Comparison of ENCODE assay signal across 8 cellular contexts in genomic region chr20:10673831-10674683, GRCh38. TPM values are rescaled to one million over a fixed set of nuclear protein-coding genes. Genes with fewer than 3 reads are reported as not detected.
DNase-seq lines count a peak whose midpoint lies in the region; ATAC-seq, FAIRE-seq and TF ChIP-seq lines count a peak whose summit lies in the region.

TSS of gene JAG1 (minus strand) at chr20:10673999. CDS start at chr20:10673530, 469 bp downstream.

- H3K4me1 ChIP-seq in astrocyte (ENCODE audit: insufficient read depth, low read length) = peaks cover 31% of the 10 kb centered on the region

- no peak for TF ChIP-seq CTCF in astrocyte (IDR thresholded peaks at IDR 0.05; ENCODE audit: insufficient read depth, low read depth, low read length)

- H3K27ac ChIP-seq in astrocyte (ENCODE audit: low read depth, low read length) = peak within 1 kb of the TSS; percentile 97

- H3K36me3 Mint-ChIP-seq in activated CD4-positive, alpha-beta T cell treated with anti-CD3 and anti-CD28 coated beads for 36 hours (ENCODE audit: low read depth) = no peaks in the 10 kb centered on the region
- peaks cover 27% of the 10 kb centered on the region for H3K36me3 Mint-ChIP-seq in astrocyte (ENCODE audit: low read depth, unreplicated experiment)

- no peak for FAIRE-seq in astrocyte (lab: Jason Lieb, UNC)

- DNase-seq in activated CD4-positive, alpha-beta T cell treated with anti-CD3 and anti-CD28 coated beads for 36 hours = peak; percentile 86
- DNase-seq in activated CD4-positive, alpha-beta T cell treated with anti-CD3 and anti-CD28 coated beads for 1 hour = no peak
- peak; percentile 76 for DNase-seq in NCI-H1048 (lab: John Stamatoyannopoulos, UW)
- DNase-seq in SK-N-DZ (ENCODE audit: low spot score) = peak; percentile 92
- peak; percentile 83 for DNase-seq in astrocyte (ENCODE audit: low read depth)
- DNase-seq in left ventricle myocardium superior = peak; percentile 98
- peak; percentile 99 for DNase-seq in posterior vena cava (ENCODE audit: low spot score)

- H3K9me3 Mint-ChIP-seq in activated CD4-positive, alpha-beta T cell treated with anti-CD3 and anti-CD28 coated beads for 36 hours (ENCODE audit: low read depth) = no peaks in the 10 kb centered on the region
- no peaks in the 10 kb centered on the region for H3K9me3 Mint-ChIP-seq in astrocyte (ENCODE audit: unreplicated experiment)

- peak within 1 kb of the TSS; percentile 71 for H2AFZ ChIP-seq in astrocyte (ENCODE audit: low read depth, low read length)

- CTCF ChIA-PET in activated CD4-positive, alpha-beta T cell treated with anti-CD3 and anti-CD28 coated beads for 36 hours (lab: Charles Lee) = interaction anchor here (1.9 kb wide), 1 partner anchor 239 kb away, joined by 4 read pairs; the partner anchor contains the start of genes MKKS and SLX4IP

- H3K27me3 ChIP-seq in astrocyte (ENCODE audit: insufficient read depth, low read length) = no peaks in the 10 kb centered on the region

- ATAC-seq in activated CD4-positive, alpha-beta T cell treated with anti-CD3 and anti-CD28 coated beads for 36 hours = peak; percentile 78
- ATAC-seq in HG02623 (IDR thresholded peaks at IDR 0.05; ENCODE audit: unreplicated experiment) (peak; percentile 56), left ventricle myocardium superior (peak; percentile 86)

- H4K20me1 ChIP-seq in astrocyte (ENCODE audit: insufficient read depth, low read length) = peaks cover 30% of the 10 kb centered on the region

- H3K36me3 ChIP-seq in astrocyte (ENCODE audit: insufficient read depth, low read length) = peaks cover 1% of the 10 kb centered on the region

- peak within 1 kb of the TSS; percentile 93 for H3K4me2 ChIP-seq in astrocyte (ENCODE audit: low read length)

- H3K4me1 Mint-ChIP-seq in activated CD4-positive, alpha-beta T cell treated with anti-CD3 and anti-CD28 coated beads for 36 hours = peaks cover 21% of the 10 kb centered on the region
- H3K4me1 Mint-ChIP-seq in astrocyte (ENCODE audit: low read depth, unreplicated experiment) = peaks cover 25% of the 10 kb centered on the region

- peaks cover 42% of the 10 kb centered on the region for H3K79me2 ChIP-seq in astrocyte (ENCODE audit: insufficient read depth, low read length)

- peak within 1 kb of the TSS; percentile 71 for H3K4me3 Mint-ChIP-seq in activated CD4-positive, alpha-beta T cell treated with anti-CD3 and anti-CD28 coated beads for 36 hours
- H3K4me3 Mint-ChIP-seq in astrocyte (ENCODE audit: unreplicated experiment) = peak within 1 kb of the TSS; percentile 93

- no peak within 1 kb of the TSS for H3K27ac Mint-ChIP-seq in activated CD4-positive, alpha-beta T cell treated with anti-CD3 and anti-CD28 coated beads for 36 hours
- H3K27ac Mint-ChIP-seq in astrocyte (ENCODE audit: unreplicated experiment) = peak within 1 kb of the TSS; percentile 99

- POLR2A ChIA-PET in activated CD4-positive, alpha-beta T cell treated with anti-CD3 and anti-CD28 coated beads for 36 hours (lab: Charles Lee) = no interaction called here

- H3K9ac ChIP-seq in astrocyte (ENCODE audit: low read length) = peak within 1 kb of the TSS; percentile 93

- peak within 1 kb of the TSS; percentile 72 for H3K4me3 ChIP-seq in astrocyte (ENCODE audit: insufficient read depth, low read depth, low read length)

- no peaks in the 10 kb centered on the region for H3K9me3 ChIP-seq in astrocyte (ENCODE audit: insufficient read depth, low read depth, low read length)

- peaks cover 62% of the 10 kb centered on the region for H3K27me3 Mint-ChIP-seq in activated CD4-positive, alpha-beta T cell treated with anti-CD3 and anti-CD28 coated beads for 36 hours
- no peaks in the 10 kb centered on the region for H3K27me3 Mint-ChIP-seq in astrocyte (ENCODE audit: low read depth, unreplicated experiment)

- intact Hi-C loops in activated CD4-positive, alpha-beta T cell treated with anti-CD3 and anti-CD28 coated beads for 36 hours (cut with DNase I, micrococcal nuclease) = loop anchor here (1.0 to 5.0 kb wide), 11 partner anchors 71 to 1218 kb away; partner anchors contain the start of genes MKKS (in 2 of the 2) and SLX4IP (in 1 of the 2)
- intact Hi-C loops in left ventricle myocardium superior (cut with micrococcal nuclease) (loop anchor here (10.0 kb wide), 1 partner anchor 531 kb away; no protein-coding TSS in a partner anchor), posterior vena cava (cut with DNase I) (loop anchor here in 1 of 2 donors (5.0 kb wide), 1 partner anchor 598 kb away; no protein-coding TSS in a partner anchor)

RNA-seq across cellular contexts. Expression of gene JAG1, which starts in this region (rescaled TPM):
- total RNA-seq in activated CD4-positive, alpha-beta T cell treated with anti-CD3 and anti-CD28 coated beads for 36 hours = under 1 TPM; 0.30 to 0.44 TPM
- polyA plus RNA-seq in SK-N-DZ (2014; cell fraction: cytosol; rRNA removed) = 2.2 and 4.0 TPM in 2 replicates
- 3.8 and 7.9 TPM in 2 replicates for polyA plus RNA-seq in SK-N-DZ (2014; cell fraction: nucleus; rRNA removed)
- total RNA-seq in astrocyte (278 and 380 TPM in 2 replicates), left ventricle myocardium superior (17.0 TPM), posterior vena cava (10 to 100 TPM; 68.5 to 84.2 TPM)

Comparison
In these comparisons a context has a peak if more than half of its experiments do, and no peak if none do; other contexts are left out.
1. RNA of gene JAG1 (total RNA-seq): 278 to 380 TPM in astrocyte, 68.5 to 84.2 TPM in posterior vena cava and 17.0 TPM in left ventricle myocardium superior (single experiment); 0.30 to 0.44 TPM in activated CD4-positive, alpha-beta T cell treated with anti-CD3 and anti-CD28 coated beads for 36 hours; every median in the first group is over 10 times any median in the second.
2. Peak in DNase-seq and ATAC-seq in activated CD4-positive, alpha-beta T cell treated with anti-CD3 and anti-CD28 coated beads for 36 hours; RNA of the gene not detected or under 1 TPM.
3. Peak in every context shown above with its lines, with median percentiles within 50 percentile points of each other: ATAC-seq.